ENCODE assay signal across 8 cellular contexts in genomic region chr3:184314363-184314699, GRCh38.
DNase-seq lines count a peak whose midpoint lies in the region; FAIRE-seq and TF ChIP-seq lines count a peak whose summit lies in the region.

Gene EIF4G1, plus strand, starts transcription at chr3:184314606. Its CDS starts 1,191 bp downstream, at chr3:184315797.

- peak within 1 kb of the TSS; percentile 89 to 93 (median 90) for H3K4me3 Mint-ChIP-seq in nephron
- H3K4me3 Mint-ChIP-seq in stimulated activated naive CD8-positive, alpha-beta T cell treated with anti-CD3 and anti-CD28 coated beads, Interleukin-15, Interleukin-2, amounts not matched to agents 100 ng/mL and 50 ng/mL, for 24 hours, result peak within 1 kb of the TSS; percentile 86

- peaks cover 47% of the 10 kb centered on the region for H4K20me1 ChIP-seq in Loucy (ENCODE audit: insufficient read depth, low read length, poor library complexity, severe bottlenecking)

- FAIRE-seq in H54 (lab: Jason Lieb, UNC), result peak; percentile 27

- DNase-seq in EH (ENCODE audit: low read depth) (peak; percentile 95), H54 (ENCODE audit: insufficient read length, low spot score) (peak; percentile 95), fibroblast of pulmonary artery (ENCODE audit: low read depth) (peak; percentile 96)
- DNase-seq in activated T-helper 9 cell treated with anti-CD3 and anti-CD28 coated beads, Interleukin-2, amount 50 U/mL, for 16 hours (ENCODE audit: low read depth), result peak; percentile 90

- H3K36me3 Mint-ChIP-seq in nephron (ENCODE audit: low read depth), result peaks cover 26% of the 10 kb centered on the region
- peaks cover 37% of the 10 kb centered on the region for H3K36me3 Mint-ChIP-seq in stimulated activated naive CD8-positive, alpha-beta T cell treated with anti-CD3 and anti-CD28 coated beads, Interleukin-15, Interleukin-2, amounts not matched to agents 100 ng/mL and 50 ng/mL, for 24 hours (ENCODE audit: low read depth)

- no peak for TF ChIP-seq CTCF in Loucy (conservative IDR thresholded peaks at IDR 0.05; ENCODE audit: low read length)
- TF ChIP-seq CTCF in fibroblast of pulmonary artery (IDR thresholded peaks at IDR 0.05; ENCODE audit: low read length, missing control alignments), result no peak
- no peak for TF ChIP-seq CTCF in nephron (IDR thresholded peaks at IDR 0.05; ENCODE audit: unreplicated experiment in 3 of 3)

- no peaks in the 10 kb centered on the region for H3K9me3 ChIP-seq in Loucy (ENCODE audit: insufficient read depth, low read depth, low read length)

- peaks cover 26% of the 10 kb centered on the region for H3K4me1 Mint-ChIP-seq in nephron
- peaks cover 35% of the 10 kb centered on the region for H3K4me1 Mint-ChIP-seq in stimulated activated naive CD8-positive, alpha-beta T cell treated with anti-CD3 and anti-CD28 coated beads, Interleukin-15, Interleukin-2, amounts not matched to agents 100 ng/mL and 50 ng/mL, for 24 hours (ENCODE audit: low read depth)

- no peaks in the 10 kb centered on the region for H3K9me2 ChIP-seq in Loucy (replicated peaks; ENCODE audit: low read depth, low read length)

- peaks cover 25% of the 10 kb centered on the region for H3K4me1 ChIP-seq in Loucy (ENCODE audit: insufficient read depth, low read length, poor library complexity, severe bottlenecking)

- H3F3A ChIP-seq in Loucy (ENCODE audit: low read depth), result no peaks in the 10 kb centered on the region

- peaks cover 48% of the 10 kb centered on the region for H3K79me2 ChIP-seq in Loucy (ENCODE audit: insufficient read depth, low read length)

- H2AFZ ChIP-seq in Loucy (ENCODE audit: low read length), result peak within 1 kb of the TSS; percentile 69

- peak; percentile 75 for TF ChIP-seq POLR2A in H54 (IDR thresholded peaks at IDR 0.05; ENCODE audit: low read depth, low read length)
- peak; percentile 83 for TF ChIP-seq POLR2A in Raji (IDR thresholded peaks at IDR 0.05; ENCODE audit: insufficient read depth, low read depth, low read length)

- no peaks in the 10 kb centered on the region for H3K27me3 Mint-ChIP-seq in nephron (ENCODE audit: low read depth)
- no peaks in the 10 kb centered on the region for H3K27me3 Mint-ChIP-seq in stimulated activated naive CD8-positive, alpha-beta T cell treated with anti-CD3 and anti-CD28 coated beads, Interleukin-15, Interleukin-2, amounts not matched to agents 100 ng/mL and 50 ng/mL, for 24 hours

- H3K9me3 Mint-ChIP-seq in nephron, result no peaks in the 10 kb centered on the region
- H3K9me3 Mint-ChIP-seq in stimulated activated naive CD8-positive, alpha-beta T cell treated with anti-CD3 and anti-CD28 coated beads, Interleukin-15, Interleukin-2, amounts not matched to agents 100 ng/mL and 50 ng/mL, for 24 hours, result no peaks in the 10 kb centered on the region

- peak within 1 kb of the TSS; percentile 75 to 95 (median 90) for H3K27ac Mint-ChIP-seq in nephron
- H3K27ac Mint-ChIP-seq in stimulated activated naive CD8-positive, alpha-beta T cell treated with anti-CD3 and anti-CD28 coated beads, Interleukin-15, Interleukin-2, amounts not matched to agents 100 ng/mL and 50 ng/mL, for 24 hours, result peak within 1 kb of the TSS; percentile 88

- peak within 1 kb of the TSS; percentile 99 for H3K4me2 ChIP-seq in Loucy (ENCODE audit: low read depth, low read length, poor library complexity, severe bottlenecking)

- peaks cover 20% of the 10 kb centered on the region; the same call in 1 of the 2 replicates for H3K36me3 ChIP-seq in Loucy (ENCODE audit: insufficient read depth, low read length)

- peak within 1 kb of the TSS; percentile 100 for H3K4me3 ChIP-seq in Loucy (ENCODE audit: low read length, poor library complexity, severe bottlenecking)
- H3K4me3 ChIP-seq in fibroblast of pulmonary artery (replicated peaks; ENCODE audit: low read depth, low read length), result peak within 1 kb of the TSS; percentile 92

- peak within 1 kb of the TSS; percentile 98 for H3K9ac ChIP-seq in Loucy (ENCODE audit: low read depth, low read length, poor library complexity, severe bottlenecking)

- no peaks in the 10 kb centered on the region for H3K27me3 ChIP-seq in Loucy (ENCODE audit: insufficient read depth, low read length, poor library complexity, severe bottlenecking)

Comparison
In these comparisons a context has a peak if more than half of its experiments do, and no peak if none do; other contexts are left out.
1. Peak in every context shown above with its lines: DNase-seq and H3K4me3 ChIP-seq.